8 cellular contexts compared by ENCODE assay signal in genomic region chr17:29390856-29391631, GRCh38. TPM values are rescaled to one million over a fixed set of nuclear protein-coding genes. Genes with fewer than 3 reads are reported as not detected.
DNase-seq lines count a peak whose midpoint lies in the region; ATAC-seq and TF ChIP-seq lines count a peak whose summit lies in the region.

No MANE protein-coding gene starts in this region.

- ATAC-seq in HG02973 (IDR thresholded peaks at IDR 0.05; ENCODE audit: unreplicated experiment) (peak; percentile 14), Panc1 (peak; percentile 31)

- H3K27ac ChIP-seq in Panc1 (ENCODE audit: low read length) (peak overlapping the region; percentile 76), skeletal muscle tissue (ENCODE audit: low read depth, low read length) (peak overlapping the region; percentile 97)

- peaks cover 19% of the 10 kb centered on the region; the same call in 1 of the 2 replicates for H3K4me1 ChIP-seq in Panc1 (ENCODE audit: control insufficient read depth, insufficient read depth, low read length)
- peaks cover 20 to 26% (median 23%) of the 10 kb centered on the region in 3 donors for H3K4me1 ChIP-seq in skeletal muscle tissue (ENCODE audit: control insufficient read depth in 3 of 3, insufficient read depth in 3 of 3, low read length in 3 of 3)

- peak overlapping the region; percentile 98 to 100 (median 99) for H3K4me3 Mint-ChIP-seq in brain

- peak overlapping the region; percentile 68 to 69 for H3K4me3 ChIP-seq in Panc1 (ENCODE audit: low read depth in 2 of 2, low read length in 2 of 2)
- peak overlapping the region; percentile 82 to 87 (median 84) for H3K4me3 ChIP-seq in skeletal muscle tissue (ENCODE audit: low read length in 3 of 3)

- peaks cover 0 to 3% (median 0%) of the 10 kb centered on the region in 5 experiments for H3K9me3 Mint-ChIP-seq in brain

- peaks cover 18% of the 10 kb centered on the region for H3K36me3 Mint-ChIP-seq in brain

- in situ Hi-C loops in Panc1 (cut with HindIII; ENCODE audit: low pct_unique_long_range_greater_than_20kb, low sequenced_read_pairs): no loop called here

- peak overlapping the region; percentile 80 to 91 (median 85) for H3K9ac ChIP-seq in skeletal muscle tissue (ENCODE audit: low read depth in 1 of 3, low read length in 3 of 3)

- TF ChIP-seq CTCF in Panc1 (IDR thresholded peaks at IDR 0.05) (no peak), brain (conservative IDR thresholded peaks at IDR 0.05) (no peak)

- intact Hi-C loops in Panc1 (cut with micrococcal nuclease; ENCODE audit: unreplicated experiment): loop anchor here (5.0 kb wide), 1 partner anchor 99 kb away; the partner anchor contains the start of gene NUFIP2

- peak overlapping the region; percentile 99 to 100 (median 99) for H3K27ac Mint-ChIP-seq in brain

- H3K27me3 ChIP-seq in Panc1 (ENCODE audit: control insufficient read depth, insufficient read depth, low read length): no peaks in the 10 kb centered on the region
- H3K27me3 ChIP-seq in skeletal muscle tissue (ENCODE audit: control insufficient read depth in 3 of 3, insufficient read depth in 3 of 3, low read length in 3 of 3): no peaks in the 10 kb centered on the region

- CTCF ChIA-PET in Panc1 (lab: Charles Lee): interaction anchor here (0.5 kb wide), 1 partner anchor 190 kb away, joined by 5 read pairs; no protein-coding TSS in a partner anchor

- H3K36me3 ChIP-seq in Panc1 (ENCODE audit: control insufficient read depth, insufficient read depth, low read length): peaks cover 5% of the 10 kb centered on the region
- H3K36me3 ChIP-seq in skeletal muscle tissue (ENCODE audit: control insufficient read depth in 3 of 3, insufficient read depth in 3 of 3, low read length in 3 of 3): no peaks in the 10 kb centered on the region

- H3K9me3 ChIP-seq in Panc1 (ENCODE audit: control insufficient read depth, insufficient read depth, low read depth, low read length) (no peaks in the 10 kb centered on the region), skeletal muscle tissue (ENCODE audit: control insufficient read depth in 3 of 3, low read length in 3 of 3) (no peaks in the 10 kb centered on the region)

- DNase-seq in NCI-H1417 (lab: John Stamatoyannopoulos, UW) (peak; percentile 17 to 62 (median 47)), NCI-H1417 treated with DMSO at 0.1 percent for 48 hours (lab: John Stamatoyannopoulos, UW) (no peak), Panc1 (ENCODE audit: low read depth, low spot score) (no peak), iPS-NIHi7 (ENCODE audit: extremely low spot score) (peak; percentile 17), SHP77 (lab: John Stamatoyannopoulos, UW) (no peak)

- BruUV-seq in Panc1 (replicated peaks; lab: Mats Ljungman, UMichigan): TSS peak; percentile 67

- POLR2A ChIA-PET in Panc1 (lab: Charles Lee): interaction anchor here (0.6 to 0.8 kb wide), 3 partner anchors 12 to 1006 kb away, joined by 3 to 5 read pairs (median 4); no protein-coding TSS in a partner anchor

- peaks cover 53% of the 10 kb centered on the region for H3K4me1 Mint-ChIP-seq in brain

- peaks cover 10% of the 10 kb centered on the region for H3K27me3 Mint-ChIP-seq in brain

RNA-seq across cellular contexts. Expression of gene TAOK1, which starts 0.9 kb away (rescaled TPM):
- total RNA-seq in Panc1 (2021; ENCODE audit: unreplicated experiment): 111 TPM
- polyA plus RNA-seq in Panc1 (2012; ENCODE audit: insufficient read length): 32.3 TPM
- 9.4 TPM for polyA plus RNA-seq in brain (ENCODE audit: insufficient read depth, low read depth, low replicate concordance)
- total RNA-seq in skeletal muscle tissue: 36.0 TPM

Comparison
In these comparisons a context has a peak if more than half of its experiments do, and no peak if none do; other contexts are left out.
1. DNase-seq: peak in NCI-H1417 (3 of 3) and iPS-NIHi7 (single experiment); none in NCI-H1417 treated with DMSO at 0.1 percent for 48 hours (single experiment), Panc1 (single experiment) and SHP77 (0 of 2).